In genomic region chr16:14606102-14606501, GRCh38 we compare ENCODE assay signal across 21 cellular contexts. TPM values are rescaled to one million over a fixed set of nuclear protein-coding genes. Genes with fewer than 3 reads are reported as not detected.
DNase-seq lines count a peak whose midpoint lies in the region; ATAC-seq lines count a peak whose summit lies in the region.
"Had no signal": no experiment of that assay in that cellular context is flagged by ENCODE, and none has a peak within 500 bp of the region (broad histone marks: within the 10 kb centered on the region; RNA-seq: fewer than 3 reads in every experiment).

No MANE protein-coding gene starts in this region.

- in situ Hi-C loops in Caki2 (cut with HindIII; ENCODE audit: low pct_unique_long_range_greater_than_20kb, low sequenced_read_pairs) = no loop called here

- ATAC-seq in GM18907 (IDR thresholded peaks at IDR 0.05; ENCODE audit: unreplicated experiment) (peak; percentile 37), HG03066 (IDR thresholded peaks at IDR 0.05; ENCODE audit: low read depth, unreplicated experiment) (peak; percentile 52), HG03135 (IDR thresholded peaks at IDR 0.05; ENCODE audit: unreplicated experiment) (no peak), GM21367 (IDR thresholded peaks at IDR 0.05; ENCODE audit: unreplicated experiment) (no peak)
- ATAC-seq: activated T-helper 17 cell treated with anti-CD3 and anti-CD28 coated beads, Interleukin-2, amount 50 U/mL, for 72 hours; heart left ventricle; right lobe of liver; SK-N-SH treated with all-trans-retinoic acid at 6 μM for 48 hours had no signal

- DNase-seq in Caki2 (ENCODE audit: low read depth) = peak; percentile 26
- peak; percentile 35 for DNase-seq in kidney tubule cell (ENCODE audit: low spot score)
- no peak for DNase-seq in inferior parietal cortex (ENCODE audit: extremely low spot score)
- no peak for DNase-seq in GM19240 (ENCODE audit: insufficient read length, low spot score)
- DNase-seq: ACHN, DMS153, GDM1, GM23248, heart left ventricle, IMR-90, left ventricle myocardium inferior, NCI-H1436, NCI-H524 treated with DMSO at 0.1 percent for 48 hours, right lobe of liver, substantia nigra had no signal

RNA-seq across cellular contexts. Expression of gene PARN, which starts 24.0 kb away (rescaled TPM):
- 12.9 and 25.9 TPM in 2 replicates for total RNA-seq in Caki2 (2014; rRNA removed; shearing (Covaris generic); ENCODE audit: low replicate concordance)

RNA-seq across cellular contexts. Expression of gene BFAR, which starts 26.6 kb away (rescaled TPM):
- 163 and 167 TPM in 2 replicates for total RNA-seq in Caki2 (2014; rRNA removed; shearing (Covaris generic); ENCODE audit: low replicate concordance)

Comparison
In these comparisons a context has a peak if more than half of its experiments do, and no peak if none do; other contexts are left out.
1. DNase-seq: peak in Caki2 (single experiment) and kidney tubule cell (single experiment); none in inferior parietal cortex (single experiment) and GM19240 (single experiment).
2. ATAC-seq: peak in GM18907 (single experiment) and HG03066 (single experiment); none in HG03135 (single experiment) and GM21367 (single experiment).